1 cellular context compared by ENCODE assay signal in the genomic region with DNA sequence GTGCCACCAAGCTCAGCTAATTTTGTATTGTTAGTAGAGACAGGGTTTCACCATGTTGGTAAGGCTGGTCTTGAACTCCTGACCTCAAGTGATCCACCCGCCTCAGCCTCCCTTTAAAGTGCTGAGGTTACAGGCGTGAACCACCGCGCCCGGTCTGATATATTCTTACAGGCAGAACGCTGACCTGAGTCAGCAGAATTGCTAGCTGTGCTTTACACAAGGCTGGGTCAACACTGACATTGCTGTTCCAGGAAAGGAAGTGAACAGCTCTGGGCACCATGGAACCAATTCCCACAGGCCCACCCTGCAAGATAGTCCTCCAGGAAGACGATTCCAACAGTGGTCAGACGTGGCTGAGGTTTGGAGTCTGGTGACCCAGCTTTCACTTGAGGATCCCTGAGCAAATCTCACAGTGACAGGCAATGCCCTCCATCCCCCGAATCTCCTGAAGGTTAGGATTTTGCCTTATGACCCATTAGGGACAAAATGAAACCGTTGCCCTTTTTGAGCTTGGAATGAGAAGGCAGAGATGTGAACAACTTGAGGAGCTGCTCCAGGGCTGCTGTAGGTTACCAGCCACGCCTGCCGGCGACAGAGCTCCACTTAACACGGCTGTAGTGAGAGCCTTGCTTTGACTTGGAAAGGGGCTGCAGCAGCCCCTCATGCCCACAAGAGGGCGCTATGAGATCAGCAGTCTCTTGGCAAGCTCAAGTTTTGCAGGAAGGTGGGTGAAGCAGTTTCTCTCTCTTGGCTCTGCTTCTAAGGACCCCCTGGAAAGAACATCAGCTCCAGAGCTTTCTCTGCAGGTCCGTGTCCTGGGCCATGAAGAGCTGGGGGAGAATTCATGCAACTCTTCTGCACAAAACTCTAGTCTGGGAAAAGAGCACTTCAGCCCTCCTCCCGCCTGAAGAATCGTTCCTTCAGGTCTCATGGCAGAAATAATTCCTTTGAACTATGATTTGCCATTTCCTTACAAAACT.
TF ChIP-seq lines count a peak whose summit lies in the region.

No MANE protein-coding gene starts in this region.

TF ChIP-seq in K562, 482 proteins besides CTCF, POLR2A, EP300 and RAD21 (continued from another document and continues in another):
- TF ChIP-seq TBL1XR1 (IDR thresholded peaks at IDR 0.05; ENCODE audit: low read length in 2 of 2) (0 out of 4 replicates have a peak, but pooled peaks of 1 of the 2 experiments have one; percentile 39), NELFE (IDR thresholded peaks at IDR 0.05; ENCODE audit: insufficient read depth, insufficient read length) (no peak), ZNF518B (CRISPR knock-in tag; IDR thresholded peaks at IDR 0.05) (no peak), SMARCE1 (IDR thresholded peaks at IDR 0.05) (no peak), REST (CRISPR knock-in tag; IDR thresholded peaks at IDR 0.05; ENCODE audit: low read depth) (no peak), CBX8 (IDR thresholded peaks at IDR 0.05; ENCODE audit: borderline replicate concordance, extremely low read depth, low read depth, low read length, poor library complexity, severe bottlenecking) (no peak), ATF4 (CRISPR knock-in tag; IDR thresholded peaks at IDR 0.05) (no peak), BCL6 (CRISPR knock-in tag; IDR thresholded peaks at IDR 0.05) (no peak), SP1 (CRISPR knock-in tag; IDR thresholded peaks at IDR 0.05) (no peak), ZNF583 (CRISPR knock-in tag; IDR thresholded peaks at IDR 0.05) (no peak), MYNN (IDR thresholded peaks at IDR 0.05) (no peak), MYNN (CRISPR knock-in tag; IDR thresholded peaks at IDR 0.05) (no peak), LEF1 (IDR thresholded peaks at IDR 0.05) (no peak), RBM39 (optimal IDR thresholded peaks at IDR 0.05; ENCODE audit: low read depth, low read length) (no peak), ZBTB7A (IDR thresholded peaks at IDR 0.05; ENCODE audit: borderline replicate concordance, control insufficient read depth, low read depth, low read length) (no peak), CBX2 (IDR thresholded peaks at IDR 0.05; ENCODE audit: insufficient read depth, low read length, poor library complexity, severe bottlenecking) (no peak)
- TF ChIP-seq, protein P1, sequence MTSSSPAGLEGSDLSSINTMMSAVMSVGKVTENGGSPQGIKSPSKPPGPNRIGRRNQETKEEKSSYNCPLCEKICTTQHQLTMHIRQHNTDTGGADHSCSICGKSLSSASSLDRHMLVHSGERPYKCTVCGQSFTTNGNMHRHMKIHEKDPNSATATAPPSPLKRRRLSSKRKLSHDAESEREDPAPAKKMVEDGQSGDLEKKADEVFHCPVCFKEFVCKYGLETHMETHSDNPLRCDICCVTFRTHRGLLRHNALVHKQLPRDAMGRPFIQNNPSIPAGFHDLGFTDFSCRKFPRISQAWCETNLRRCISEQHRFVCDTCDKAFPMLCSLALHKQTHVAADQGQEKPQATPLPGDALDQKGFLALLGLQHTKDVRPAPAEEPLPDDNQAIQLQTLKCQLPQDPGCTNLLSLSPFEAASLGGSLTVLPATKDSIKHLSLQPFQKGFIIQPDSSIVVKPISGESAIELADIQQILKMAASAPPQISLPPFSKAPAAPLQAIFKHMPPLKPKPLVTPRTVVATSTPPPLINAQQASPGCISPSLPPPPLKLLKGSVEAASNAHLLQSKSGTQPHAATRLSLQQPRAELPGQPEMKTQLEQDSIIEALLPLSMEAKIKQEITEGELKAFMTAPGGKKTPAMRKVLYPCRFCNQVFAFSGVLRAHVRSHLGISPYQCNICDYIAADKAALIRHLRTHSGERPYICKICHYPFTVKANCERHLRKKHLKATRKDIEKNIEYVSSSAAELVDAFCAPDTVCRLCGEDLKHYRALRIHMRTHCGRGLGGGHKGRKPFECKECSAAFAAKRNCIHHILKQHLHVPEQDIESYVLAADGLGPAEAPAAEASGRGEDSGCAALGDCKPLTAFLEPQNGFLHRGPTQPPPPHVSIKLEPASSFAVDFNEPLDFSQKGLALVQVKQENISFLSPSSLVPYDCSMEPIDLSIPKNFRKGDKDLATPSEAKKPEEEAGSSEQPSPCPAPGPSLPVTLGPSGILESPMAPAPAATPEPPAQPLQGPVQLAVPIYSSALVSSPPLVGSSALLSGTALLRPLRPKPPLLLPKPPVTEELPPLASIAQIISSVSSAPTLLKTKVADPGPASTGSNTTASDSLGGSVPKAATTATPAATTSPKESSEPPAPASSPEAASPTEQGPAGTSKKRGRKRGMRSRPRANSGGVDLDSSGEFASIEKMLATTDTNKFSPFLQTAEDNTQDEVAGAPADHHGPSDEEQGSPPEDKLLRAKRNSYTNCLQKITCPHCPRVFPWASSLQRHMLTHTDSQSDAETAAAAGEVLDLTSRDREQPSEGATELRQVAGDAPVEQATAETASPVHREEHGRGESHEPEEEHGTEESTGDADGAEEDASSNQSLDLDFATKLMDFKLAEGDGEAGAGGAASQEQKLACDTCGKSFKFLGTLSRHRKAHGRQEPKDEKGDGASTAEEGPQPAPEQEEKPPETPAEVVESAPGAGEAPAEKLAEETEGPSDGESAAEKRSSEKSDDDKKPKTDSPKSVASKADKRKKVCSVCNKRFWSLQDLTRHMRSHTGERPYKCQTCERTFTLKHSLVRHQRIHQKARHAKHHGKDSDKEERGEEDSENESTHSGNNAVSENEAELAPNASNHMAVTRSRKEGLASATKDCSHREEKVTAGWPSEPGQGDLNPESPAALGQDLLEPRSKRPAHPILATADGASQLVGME (CRISPR knock-in tag; IDR thresholded peaks at IDR 0.05): no peak
- TF ChIP-seq, protein P2, sequence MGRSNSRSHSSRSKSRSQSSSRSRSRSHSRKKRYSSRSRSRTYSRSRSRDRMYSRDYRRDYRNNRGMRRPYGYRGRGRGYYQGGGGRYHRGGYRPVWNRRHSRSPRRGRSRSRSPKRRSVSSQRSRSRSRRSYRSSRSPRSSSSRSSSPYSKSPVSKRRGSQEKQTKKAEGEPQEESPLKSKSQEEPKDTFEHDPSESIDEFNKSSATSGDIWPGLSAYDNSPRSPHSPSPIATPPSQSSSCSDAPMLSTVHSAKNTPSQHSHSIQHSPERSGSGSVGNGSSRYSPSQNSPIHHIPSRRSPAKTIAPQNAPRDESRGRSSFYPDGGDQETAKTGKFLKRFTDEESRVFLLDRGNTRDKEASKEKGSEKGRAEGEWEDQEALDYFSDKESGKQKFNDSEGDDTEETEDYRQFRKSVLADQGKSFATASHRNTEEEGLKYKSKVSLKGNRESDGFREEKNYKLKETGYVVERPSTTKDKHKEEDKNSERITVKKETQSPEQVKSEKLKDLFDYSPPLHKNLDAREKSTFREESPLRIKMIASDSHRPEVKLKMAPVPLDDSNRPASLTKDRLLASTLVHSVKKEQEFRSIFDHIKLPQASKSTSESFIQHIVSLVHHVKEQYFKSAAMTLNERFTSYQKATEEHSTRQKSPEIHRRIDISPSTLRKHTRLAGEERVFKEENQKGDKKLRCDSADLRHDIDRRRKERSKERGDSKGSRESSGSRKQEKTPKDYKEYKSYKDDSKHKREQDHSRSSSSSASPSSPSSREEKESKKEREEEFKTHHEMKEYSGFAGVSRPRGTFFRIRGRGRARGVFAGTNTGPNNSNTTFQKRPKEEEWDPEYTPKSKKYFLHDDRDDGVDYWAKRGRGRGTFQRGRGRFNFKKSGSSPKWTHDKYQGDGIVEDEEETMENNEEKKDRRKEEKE (IDR thresholded peaks at IDR 0.05; ENCODE audit: borderline replicate concordance in 1 of 2, control insufficient read depth in 1 of 2, low read depth in 2 of 2, low read length in 1 of 2): no peak
- TF ChIP-seq, protein P3, sequence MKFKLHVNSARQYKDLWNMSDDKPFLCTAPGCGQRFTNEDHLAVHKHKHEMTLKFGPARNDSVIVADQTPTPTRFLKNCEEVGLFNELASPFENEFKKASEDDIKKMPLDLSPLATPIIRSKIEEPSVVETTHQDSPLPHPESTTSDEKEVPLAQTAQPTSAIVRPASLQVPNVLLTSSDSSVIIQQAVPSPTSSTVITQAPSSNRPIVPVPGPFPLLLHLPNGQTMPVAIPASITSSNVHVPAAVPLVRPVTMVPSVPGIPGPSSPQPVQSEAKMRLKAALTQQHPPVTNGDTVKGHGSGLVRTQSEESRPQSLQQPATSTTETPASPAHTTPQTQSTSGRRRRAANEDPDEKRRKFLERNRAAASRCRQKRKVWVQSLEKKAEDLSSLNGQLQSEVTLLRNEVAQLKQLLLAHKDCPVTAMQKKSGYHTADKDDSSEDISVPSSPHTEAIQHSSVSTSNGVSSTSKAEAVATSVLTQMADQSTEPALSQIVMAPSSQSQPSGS (CRISPR knock-in tag; IDR thresholded peaks at IDR 0.05): no peak
- TF ChIP-seq, protein P4, sequence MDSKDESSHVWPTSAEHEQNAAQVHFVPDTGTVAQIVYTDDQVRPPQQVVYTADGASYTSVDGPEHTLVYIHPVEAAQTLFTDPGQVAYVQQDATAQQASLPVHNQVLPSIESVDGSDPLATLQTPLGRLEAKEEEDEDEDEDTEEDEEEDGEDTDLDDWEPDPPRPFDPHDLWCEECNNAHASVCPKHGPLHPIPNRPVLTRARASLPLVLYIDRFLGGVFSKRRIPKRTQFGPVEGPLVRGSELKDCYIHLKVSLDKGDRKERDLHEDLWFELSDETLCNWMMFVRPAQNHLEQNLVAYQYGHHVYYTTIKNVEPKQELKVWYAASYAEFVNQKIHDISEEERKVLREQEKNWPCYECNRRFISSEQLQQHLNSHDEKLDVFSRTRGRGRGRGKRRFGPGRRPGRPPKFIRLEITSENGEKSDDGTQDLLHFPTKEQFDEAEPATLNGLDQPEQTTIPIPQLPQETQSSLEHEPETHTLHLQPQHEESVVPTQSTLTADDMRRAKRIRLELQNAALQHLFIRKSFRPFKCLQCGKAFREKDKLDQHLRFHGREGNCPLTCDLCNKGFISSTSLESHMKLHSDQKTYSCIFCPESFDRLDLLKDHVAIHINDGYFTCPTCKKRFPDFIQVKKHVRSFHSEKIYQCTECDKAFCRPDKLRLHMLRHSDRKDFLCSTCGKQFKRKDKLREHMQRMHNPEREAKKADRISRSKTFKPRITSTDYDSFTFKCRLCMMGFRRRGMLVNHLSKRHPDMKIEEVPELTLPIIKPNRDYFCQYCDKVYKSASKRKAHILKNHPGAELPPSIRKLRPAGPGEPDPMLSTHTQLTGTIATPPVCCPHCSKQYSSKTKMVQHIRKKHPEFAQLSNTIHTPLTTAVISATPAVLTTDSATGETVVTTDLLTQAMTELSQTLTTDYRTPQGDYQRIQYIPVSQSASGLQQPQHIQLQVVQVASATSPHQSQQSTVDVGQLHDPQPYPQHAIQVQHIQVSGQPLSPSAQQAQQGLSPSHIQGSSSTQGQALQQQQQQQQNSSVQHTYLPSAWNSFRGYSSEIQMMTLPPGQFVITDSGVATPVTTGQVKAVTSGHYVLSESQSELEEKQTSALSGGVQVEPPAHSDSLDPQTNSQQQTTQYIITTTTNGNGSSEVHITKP (IDR thresholded peaks at IDR 0.05; ENCODE audit: partially characterized antibody): peak; percentile 56
